Comparison of ENCODE assay signal across 24 cellular contexts in genomic region chr7:77917500-77918262, GRCh38.
DNase-seq lines count a peak whose midpoint lies in the region; ATAC-seq and TF ChIP-seq lines count a peak whose summit lies in the region.
"Had no signal": no experiment of that assay in that cellular context is flagged by ENCODE, and none has a peak within 500 bp of the region (broad histone marks: within the 10 kb centered on the region; RNA-seq: fewer than 3 reads in every experiment).

No MANE protein-coding gene starts in this region.

- in situ Hi-C loops in GM13977 (cut with MboI; ENCODE audit: low pct_unique_long_range_greater_than_20kb, low sequenced_read_pairs, unreplicated experiment), result loop anchor here (10.0 kb wide), 1 partner anchor 123 kb away; the partner anchor contains the start of genes PHTF2 and TMEM60

- no peaks in the 10 kb centered on the region for H3K9me3 Mint-ChIP-seq in memory B cell
- H3K9me3 Mint-ChIP-seq: activated naive CD8-positive, alpha-beta T cell treated with anti-CD3 and anti-CD28 coated beads for 36 hours; CD8-positive, alpha-beta T cell; neural crest cell had no signal

- H3K36me3 Mint-ChIP-seq in memory B cell, result peaks cover 15% of the 10 kb centered on the region
- H3K36me3 Mint-ChIP-seq: activated naive CD8-positive, alpha-beta T cell treated with anti-CD3 and anti-CD28 coated beads for 36 hours had no signal

- H3K27ac Mint-ChIP-seq in memory B cell, result peak overlapping the region; percentile 11
- H3K27ac Mint-ChIP-seq: activated naive CD8-positive, alpha-beta T cell treated with anti-CD3 and anti-CD28 coated beads for 36 hours; CD8-positive, alpha-beta T cell had no signal

- H3K4me1 Mint-ChIP-seq in memory B cell, result peaks cover 15% of the 10 kb centered on the region

- ATAC-seq in memory B cell (ENCODE audit: low read depth) (no peak), HG02885 (IDR thresholded peaks at IDR 0.05; ENCODE audit: poor library complexity, unreplicated experiment) (no peak)
- ATAC-seq: CD8-positive, alpha-beta T cell; foreskin keratinocyte; HepG2; right lobe of liver had no signal

- H3K4me3 Mint-ChIP-seq in memory B cell, result no peak overlapping the region
- H3K4me3 Mint-ChIP-seq: activated naive CD8-positive, alpha-beta T cell treated with anti-CD3 and anti-CD28 coated beads for 36 hours; CD8-positive, alpha-beta T cell; neural crest cell had no signal

- no peak for TF ChIP-seq CTCF in GM13977 (IDR thresholded peaks at IDR 0.05; ENCODE audit: extremely low read depth, insufficient read depth, missing control alignments)

- H3K27me3 Mint-ChIP-seq in memory B cell, result no peaks in the 10 kb centered on the region
- H3K27me3 Mint-ChIP-seq: activated naive CD8-positive, alpha-beta T cell treated with anti-CD3 and anti-CD28 coated beads for 36 hours had no signal

- DNase-seq in NCI-H2107 treated with DMSO at 0.1 percent for 48 hours (lab: John Stamatoyannopoulos, UW; ENCODE audit: unreplicated experiment) (peak; percentile 52), NCI-H2107 (lab: John Stamatoyannopoulos, UW) (no peak), NCI-H146 (lab: John Stamatoyannopoulos, UW) (peak; percentile 92), NCI-H69 (lab: John Stamatoyannopoulos, UW) (peak; percentile 87), memory B cell (ENCODE audit: low spot score in 2 of 2) (no peak), NCI-H1694 (lab: John Stamatoyannopoulos, UW) (no peak), GM13977 (ENCODE audit: low spot score) (no peak)
- DNase-seq: activated CD4-positive, alpha-beta T cell treated with anti-CD3 and anti-CD28 coated beads for 4 hours; activated naive CD8-positive, alpha-beta T cell treated with anti-CD3 and anti-CD28 coated beads for 36 hours; activated T-cell treated with anti-CD3 and anti-CD28 coated beads for 4 hours; aorta; CD8-positive, alpha-beta T cell; cortex of kidney; DND-41; foreskin keratinocyte; NCI-H446; NK-92 treated with Interleukin-12 subunit alpha and Interleukin-12 subunit beta, amount 100 ng/mL, for 24 hours; right lobe of liver; Right ventricle myocardium superior; stimulated activated CD4-positive, alpha-beta T cell treated with anti-CD3 and anti-CD28 coated beads, Interleukin-2, amount 100 ng/mL, for 48 hours; transverse colon had no signal

Comparison
In these comparisons a context has a peak if more than half of its experiments do, and no peak if none do; other contexts are left out.
1. DNase-seq: peak in NCI-H2107 treated with DMSO at 0.1 percent for 48 hours (single experiment), NCI-H146 (single experiment) and NCI-H69 (single experiment); none in NCI-H2107 (single experiment), memory B cell (0 of 2), NCI-H1694 (single experiment) and GM13977 (single experiment).